Comparison of ENCODE assay signal across 13 cellular contexts in genomic region chr6:134041093-134041492, GRCh38. TPM values are rescaled to one million over a fixed set of nuclear protein-coding genes. Genes with fewer than 3 reads are reported as not detected.
A peak's percentile ranks its signal among the peaks of the same experiment; 100 is the strongest.
DNase-seq lines count a peak whose midpoint lies in the region; ATAC-seq and TF ChIP-seq lines count a peak whose summit lies in the region.
"Had no signal": no experiment of that assay in that cellular context is flagged by ENCODE, and none has a peak within 500 bp of the region (broad histone marks: within the 10 kb centered on the region; RNA-seq: fewer than 3 reads in every experiment).

No MANE protein-coding gene starts in this region.

- no peak overlapping the region for H3K4me3 Mint-ChIP-seq in activated CD8-positive, alpha-beta memory T cell treated with anti-CD3 and anti-CD28 coated beads, Interleukin-2, amount 10 ng/mL, durations not matched to agents 7 days and 5 days
- H3K4me3 Mint-ChIP-seq in naive thymus-derived CD8-positive, alpha-beta T cell, result no peak overlapping the region
- H3K4me3 Mint-ChIP-seq: B cell had no signal

- H3K79me2 ChIP-seq in PC-3 (ENCODE audit: low read length) (no peaks in the 10 kb centered on the region), fibroblast of lung (ENCODE audit: control insufficient read depth, insufficient read depth, low read length) (no peaks in the 10 kb centered on the region)

- H3K27ac ChIP-seq in PC-3 (ENCODE audit: low read length), result peak overlapping the region; percentile 16
- no peak overlapping the region for H3K27ac ChIP-seq in fibroblast of lung (ENCODE audit: insufficient read depth, low read length)
- H3K27ac ChIP-seq in colonic mucosa, result no peak overlapping the region
- H3K27ac ChIP-seq: ovary had no signal

- peak overlapping the region; percentile 16 for H3K4me2 ChIP-seq in PC-3 (ENCODE audit: low read length)
- no peak overlapping the region for H3K4me2 ChIP-seq in fibroblast of lung (ENCODE audit: extremely low read depth, insufficient read depth, low read length)

- H3K36me3 ChIP-seq in PC-3 (ENCODE audit: low read depth, low read length), result no peaks in the 10 kb centered on the region
- H3K36me3 ChIP-seq in fibroblast of lung (ENCODE audit: control insufficient read depth, insufficient read depth, low read length), result no peaks in the 10 kb centered on the region
- H3K36me3 ChIP-seq in colonic mucosa, result no peaks in the 10 kb centered on the region
- H3K36me3 ChIP-seq: ovary had no signal

- H4K20me1 ChIP-seq in PC-3 (ENCODE audit: low read length) (no peaks in the 10 kb centered on the region), fibroblast of lung (ENCODE audit: control insufficient read depth, extremely low read depth, insufficient read depth, low read length) (no peaks in the 10 kb centered on the region)

- H3K27me3 Mint-ChIP-seq in activated CD8-positive, alpha-beta memory T cell treated with anti-CD3 and anti-CD28 coated beads, Interleukin-2, amount 10 ng/mL, durations not matched to agents 7 days and 5 days, result peaks cover 13% of the 10 kb centered on the region
- H3K27me3 Mint-ChIP-seq in naive thymus-derived CD8-positive, alpha-beta T cell, result peaks cover 0 to 9% (median 5%) of the 10 kb centered on the region in 5 donors

- H3K4me3 ChIP-seq in PC-3 (ENCODE audit: low read length) (no peak overlapping the region), fibroblast of lung (replicated peaks in 1 of 4; ENCODE audit: control extremely low read depth in 1 of 4, insufficient read depth in 1 of 4, low read depth in 3 of 4, low read length in 4 of 4) (no peak overlapping the region), colonic mucosa (no peak overlapping the region)
- H3K4me3 ChIP-seq: ovary had no signal

- H2AFZ ChIP-seq in PC-3 (ENCODE audit: low read length) (no peak overlapping the region), fibroblast of lung (ENCODE audit: low read length) (no peak overlapping the region)

- peaks cover 5% of the 10 kb centered on the region for H3K4me1 Mint-ChIP-seq in activated CD8-positive, alpha-beta memory T cell treated with anti-CD3 and anti-CD28 coated beads, Interleukin-2, amount 10 ng/mL, durations not matched to agents 7 days and 5 days
- H3K4me1 Mint-ChIP-seq in naive thymus-derived CD8-positive, alpha-beta T cell, result peaks cover 0 to 2% (median 0%) of the 10 kb centered on the region in 4 donors
- H3K4me1 Mint-ChIP-seq: B cell had no signal

- H3K9ac ChIP-seq in PC-3 (ENCODE audit: low read length) (no peak overlapping the region), fibroblast of lung (ENCODE audit: insufficient read depth, low read length) (no peak overlapping the region), colonic mucosa (ENCODE audit: low read depth in 2 of 2, low read length in 2 of 2) (no peak overlapping the region)

- H3K9me3 ChIP-seq in PC-3 (ENCODE audit: low read length), result no peaks in the 10 kb centered on the region
- H3K9me3 ChIP-seq in fibroblast of lung (ENCODE audit: control insufficient read depth, insufficient read depth, low read depth, low read length), result no peaks in the 10 kb centered on the region
- H3K9me3 ChIP-seq in colonic mucosa, result no peaks in the 10 kb centered on the region
- H3K9me3 ChIP-seq: ovary had no signal

- POLR2A ChIA-PET in PC-3 (lab: Charles Lee; ENCODE audit: unreplicated experiment), result no interaction called here
- POLR2A ChIA-PET in naive thymus-derived CD8-positive, alpha-beta T cell (lab: Charles Lee), result no interaction called here

- BruUV-seq in PC-3 (replicated peaks; lab: Mats Ljungman, UMichigan), result no TSS peak

- H3K27ac Mint-ChIP-seq in activated CD8-positive, alpha-beta memory T cell treated with anti-CD3 and anti-CD28 coated beads, Interleukin-2, amount 10 ng/mL, durations not matched to agents 7 days and 5 days, result no peak overlapping the region
- H3K27ac Mint-ChIP-seq in naive thymus-derived CD8-positive, alpha-beta T cell, result no peak overlapping the region
- H3K27ac Mint-ChIP-seq: B cell had no signal

- CTCF ChIA-PET in PC-3 (lab: Charles Lee), result no interaction called here
- CTCF ChIA-PET in activated CD8-positive, alpha-beta memory T cell treated with anti-CD3 and anti-CD28 coated beads, Interleukin-2, amount 10 ng/mL, durations not matched to agents 7 days and 5 days (lab: Charles Lee), result no interaction called here

- peaks cover 2% of the 10 kb centered on the region for H3K9me3 Mint-ChIP-seq in activated CD8-positive, alpha-beta memory T cell treated with anti-CD3 and anti-CD28 coated beads, Interleukin-2, amount 10 ng/mL, durations not matched to agents 7 days and 5 days (ENCODE audit: low read depth)
- H3K9me3 Mint-ChIP-seq in naive thymus-derived CD8-positive, alpha-beta T cell, result peaks cover 0 to 10% (median 0%) of the 10 kb centered on the region in 9 donors

- peaks cover 2% of the 10 kb centered on the region for H3K36me3 Mint-ChIP-seq in activated CD8-positive, alpha-beta memory T cell treated with anti-CD3 and anti-CD28 coated beads, Interleukin-2, amount 10 ng/mL, durations not matched to agents 7 days and 5 days
- peaks cover 0 to 10% (median 3%) of the 10 kb centered on the region in 3 donors for H3K36me3 Mint-ChIP-seq in naive thymus-derived CD8-positive, alpha-beta T cell

- intact Hi-C loops in PC-3 (cut with micrococcal nuclease), result no loop called here
- intact Hi-C loops in colonic mucosa (cut with DNase I), result no loop called here

- H3F3A ChIP-seq in PC-3 (ENCODE audit: low read length, unreplicated experiment), result no peaks in the 10 kb centered on the region

- TF ChIP-seq CTCF in PC-3 (conservative IDR thresholded peaks at IDR 0.05; ENCODE audit: low read depth, low read length) (no peak), fibroblast of lung (conservative IDR thresholded peaks at IDR 0.05 in 1 of 2, IDR thresholded peaks at IDR 0.05 in 1 of 2; ENCODE audit: low read depth in 1 of 2, low read length in 2 of 2) (no peak), colonic mucosa (IDR thresholded peaks at IDR 0.05) (no peak)

- ATAC-seq in PC-3, result peak; percentile 78
- no peak for ATAC-seq in activated CD8-positive, alpha-beta memory T cell treated with anti-CD3 and anti-CD28 coated beads, Interleukin-2, amount 10 ng/mL, durations not matched to agents 7 days and 5 days
- no peak for ATAC-seq in naive thymus-derived CD8-positive, alpha-beta T cell
- ATAC-seq: HepG2, left colon had no signal

- DNase-seq in SIG-M5 treated with dmso at 0.1 percent for 504 hours (lab: John Stamatoyannopoulos, UW; ENCODE audit: unreplicated experiment), result peak; percentile 40
- no peak for DNase-seq in SIG-M5 (lab: John Stamatoyannopoulos, UW)
- DNase-seq in PC-3, result peak; percentile 68
- peak; percentile 74 to 76 for DNase-seq in fibroblast of lung (ENCODE audit: low read depth in 2 of 2)
- DNase-seq in activated naive CD4-positive, alpha-beta T cell treated with Interleukin-2 at 50 U/mL for 16 hours, result no peak
- no peak for DNase-seq in colonic mucosa
- DNase-seq in activated CD8-positive, alpha-beta memory T cell treated with anti-CD3 and anti-CD28 coated beads, Interleukin-2, amount 10 ng/mL, durations not matched to agents 7 days and 5 days, result no peak
- DNase-seq in naive thymus-derived CD8-positive, alpha-beta T cell, result no peak
- DNase-seq: effector memory CD4-positive, alpha-beta T cell; left colon; ovary had no signal

- peaks cover 20% of the 10 kb centered on the region for H3K4me1 ChIP-seq in PC-3 (ENCODE audit: insufficient read depth, low read length)
- H3K4me1 ChIP-seq in fibroblast of lung (ENCODE audit: control insufficient read depth, extremely low read depth, insufficient read depth, low read length), result no peaks in the 10 kb centered on the region
- H3K4me1 ChIP-seq in colonic mucosa, result no peaks in the 10 kb centered on the region

- no peaks in the 10 kb centered on the region for H3K27me3 ChIP-seq in PC-3 (ENCODE audit: low read length)
- H3K27me3 ChIP-seq in fibroblast of lung (ENCODE audit: control insufficient read depth, insufficient read depth, low read length), result no peaks in the 10 kb centered on the region
- H3K27me3 ChIP-seq in colonic mucosa, result no peaks in the 10 kb centered on the region
- H3K27me3 ChIP-seq: ovary had no signal

- H3K9me2 ChIP-seq in PC-3 (replicated peaks; ENCODE audit: low read length), result no peaks in the 10 kb centered on the region

RNA-seq across cellular contexts. Expression of gene SLC2A12, which starts 11.3 kb away (rescaled TPM):
- 0.81 and 1.3 TPM in 2 replicates for total RNA-seq in PC-3 (2014; rRNA removed)
- total RNA-seq in fibroblast of lung, result 4.6 and 10.1 TPM in 2 replicates
- 3.2 and 7.0 TPM in 2 replicates for polyA plus RNA-seq in fibroblast of lung
- polyA plus RNA-seq in fibroblast of lung (2012), result 1.5 and 3.1 TPM in 2 replicates
- polyA minus RNA-seq in fibroblast of lung (ENCODE audit: low replicate concordance), result 1.0 and 1.8 TPM in 2 replicates
- total RNA-seq in colonic mucosa, result 1 to 10 TPM in 1 of 2 donors, under 1 TPM in 1; 0.84 to 3.0 TPM
- total RNA-seq in activated CD8-positive, alpha-beta memory T cell treated with anti-CD3 and anti-CD28 coated beads, Interleukin-2, amount 10 ng/mL, durations not matched to agents 7 days and 5 days, result under 1 TPM; 0.09 to 0.20 TPM
- total RNA-seq in naive thymus-derived CD8-positive, alpha-beta T cell, result not detected
- polyA plus RNA-seq in naive thymus-derived CD8-positive, alpha-beta T cell, result not detected

Comparison
In these comparisons a context has a peak if more than half of its experiments do, and no peak if none do; other contexts are left out.
1. DNase-seq: peak in SIG-M5 treated with dmso at 0.1 percent for 504 hours (single experiment), PC-3 (single experiment) and fibroblast of lung (2 of 2); none in SIG-M5 (single experiment), activated naive CD4-positive, alpha-beta T cell treated with Interleukin-2 at 50 U/mL for 16 hours (single experiment), colonic mucosa (single experiment), activated CD8-positive, alpha-beta memory T cell treated with anti-CD3 and anti-CD28 coated beads, Interleukin-2, amount 10 ng/mL, durations not matched to agents 7 days and 5 days (single experiment) and naive thymus-derived CD8-positive, alpha-beta T cell (0 of 10).